Comparison of ENCODE assay signal across 1 cellular context in genomic region chr4:49161111-49161541, GRCh38.
TF ChIP-seq lines count a peak whose summit lies in the region.
"Not testable (repeated sequence)": the region's sequence is repeated elsewhere in the genome, so short reads cannot be mapped to it uniquely, and the experiment has no call there.

No MANE protein-coding gene starts in this region.

TF ChIP-seq in K562, 482 proteins besides CTCF, POLR2A, EP300 and RAD21 (continued from another document):
- TF ChIP-seq ZBTB40 (IDR thresholded peaks at IDR 0.05), result peak; percentile 70
- not testable (repeated sequence) for TF ChIP-seq ZBTB40 (CRISPR knock-in tag; IDR thresholded peaks at IDR 0.05)
- TF ChIP-seq PHF8 (IDR thresholded peaks at IDR 0.05; ENCODE audit: borderline replicate concordance, low read length), result peak; percentile 64
- peak; percentile 84 for TF ChIP-seq GABPA (tag; conservative IDR thresholded peaks at IDR 0.05; ENCODE audit: low read depth)
- TF ChIP-seq YY1 (IDR thresholded peaks at IDR 0.05; ENCODE audit: borderline replicate concordance in 1 of 3, control insufficient read depth in 1 of 3, extremely low read depth in 1 of 3, insufficient read depth in 3 of 3, insufficient read length in 1 of 3, insufficient replicate concordance in 2 of 3, low read depth in 1 of 3, low read length in 2 of 3), result peak in 2 of 3 experiments; percentile 76 to 90
- peak; percentile 77 for TF ChIP-seq SUPT5H (IDR thresholded peaks at IDR 0.05)
- peak; percentile 85 for TF ChIP-seq RBFOX2 (IDR thresholded peaks at IDR 0.05; ENCODE audit: low read depth, low read length)
- 0 out of 2 replicates have a peak, but pooled peaks have one; percentile 41 for TF ChIP-seq MBD2 (IDR thresholded peaks at IDR 0.05; ENCODE audit: borderline replicate concordance, low read depth)
- TF ChIP-seq TFAP4 (CRISPR knock-in tag; IDR thresholded peaks at IDR 0.05; ENCODE audit: borderline replicate concordance), result peak; percentile 32; the same call in 1 of the 2 replicates
- peak in 1 of 2 experiments; percentile 81 for TF ChIP-seq AFF1 (IDR thresholded peaks at IDR 0.05; ENCODE audit: low read depth in 1 of 2, partially characterized antibody in 2 of 2)
- TF ChIP-seq ELF1 (tag; IDR thresholded peaks at IDR 0.05), result peak; percentile 76; the same call in 1 of the 2 replicates
- TF ChIP-seq MAZ (CRISPR knock-in tag; conservative IDR thresholded peaks at IDR 0.05 in 1 of 2, IDR thresholded peaks at IDR 0.05 in 1 of 2), result peak in 1 of 2 experiments; percentile 40; a peak in 1 of 4 replicates
- peak; percentile 71 for TF ChIP-seq HINFP (tag; conservative IDR thresholded peaks at IDR 0.05; ENCODE audit: low read depth)
- peak; percentile 86 to 88 for TF ChIP-seq NRF1 (conservative IDR thresholded peaks at IDR 0.05 in 1 of 2, IDR thresholded peaks at IDR 0.05 in 1 of 2)
- TF ChIP-seq CREB1 (IDR thresholded peaks at IDR 0.05), result peak; percentile 66
- TF ChIP-seq CREB1 (CRISPR knock-in tag; IDR thresholded peaks at IDR 0.05), result peak; percentile 53
- TF ChIP-seq PHF20 (IDR thresholded peaks at IDR 0.05; ENCODE audit: partially characterized antibody), result peak; percentile 72
- TF ChIP-seq ZBTB5 (IDR thresholded peaks at IDR 0.05), result peak; percentile 85
- peak; percentile 62 for TF ChIP-seq EP400 (IDR thresholded peaks at IDR 0.05)
- peak; percentile 67; the same call in 1 of the 2 replicates for TF ChIP-seq CC2D1A (IDR thresholded peaks at IDR 0.05)
- peak; percentile 42 for TF ChIP-seq HNRNPLL (IDR thresholded peaks at IDR 0.05; ENCODE audit: low read depth, low read length, poor library complexity, severe bottlenecking)
- peak; percentile 32 for TF ChIP-seq CXXC5 (CRISPR knock-in tag; IDR thresholded peaks at IDR 0.05)
- TF ChIP-seq CREM (IDR thresholded peaks at IDR 0.05; ENCODE audit: low read depth), result peak; percentile 90
- TF ChIP-seq POLR2G (IDR thresholded peaks at IDR 0.05; ENCODE audit: low read depth, low read length), result peak; percentile 85
- peak; percentile 76 for TF ChIP-seq ZFX (CRISPR knock-in tag; IDR thresholded peaks at IDR 0.05)
- TF ChIP-seq GABPB1 (CRISPR knock-in tag; IDR thresholded peaks at IDR 0.05), result peak; percentile 66; the same call in 1 of the 2 replicates
- TF ChIP-seq SRF (CRISPR knock-in tag; IDR thresholded peaks at IDR 0.05), result 0 out of 4 replicates have a peak, but pooled peaks of 1 of the 2 experiments have one; percentile 13
- peak; percentile 81 for TF ChIP-seq ATF7 (IDR thresholded peaks at IDR 0.05)
- TF ChIP-seq SIX5 (IDR thresholded peaks at IDR 0.05; ENCODE audit: borderline replicate concordance in 1 of 2, insufficient read depth in 1 of 2, low read depth in 1 of 2, low read length in 2 of 2), result peak in 1 of 2 experiments; percentile 21; a peak in 1 of 4 replicates
- TF ChIP-seq ZBTB11 (CRISPR knock-in tag; IDR thresholded peaks at IDR 0.05), result peak in 1 of 3 experiments; percentile 83; a peak in 2 of 6 replicates
- TF ChIP-seq TAF1 (IDR thresholded peaks at IDR 0.05; ENCODE audit: control insufficient read depth, extremely low read depth, insufficient read depth, low read length, severe bottlenecking), result peak; percentile 34
- TF ChIP-seq HCFC1 (IDR thresholded peaks at IDR 0.05; ENCODE audit: low read depth, low read length), result peak; percentile 78
- TF ChIP-seq MNT (conservative IDR thresholded peaks at IDR 0.05), result peak in 1 of 2 experiments; percentile 29; a peak in 1 of 4 replicates
- peak; percentile 72 for TF ChIP-seq ZNF143 (CRISPR knock-in tag; IDR thresholded peaks at IDR 0.05)
